8 cellular contexts compared by ENCODE assay signal in genomic region chr6:158290659-158291058, GRCh38. TPM values are rescaled to one million over a fixed set of nuclear protein-coding genes. Genes with fewer than 3 reads are reported as not detected.
DNase-seq lines count a peak whose midpoint lies in the region; ATAC-seq, FAIRE-seq and TF ChIP-seq lines count a peak whose summit lies in the region.

No MANE protein-coding gene starts in this region.

- intact Hi-C loops in sigmoid colon (cut with DNase I) = no loop called here

- H3K4me3 Mint-ChIP-seq in stimulated activated effector memory CD8-positive, alpha-beta T cell treated with anti-CD3 and anti-CD28 coated beads, Interleukin-12 subunit alpha, Interleukin-12 subunit beta, amount 100 ng/mL, for 72 hours = peak overlapping the region; percentile 78
- H3K4me3 Mint-ChIP-seq in mesothelial cell of epicardium = no peak overlapping the region

- no peak overlapping the region for H3K4me3 ChIP-seq in sigmoid colon

- no peaks in the 10 kb centered on the region for H3K36me3 Mint-ChIP-seq in stimulated activated effector memory CD8-positive, alpha-beta T cell treated with anti-CD3 and anti-CD28 coated beads, Interleukin-12 subunit alpha, Interleukin-12 subunit beta, amount 100 ng/mL, for 72 hours
- peaks cover 30% of the 10 kb centered on the region for H3K36me3 Mint-ChIP-seq in mesothelial cell of epicardium

- TF ChIP-seq EP300 in sigmoid colon (IDR thresholded peaks at IDR 0.05) = no peak

- no peak for TF ChIP-seq POLR2A in GM12891 (IDR thresholded peaks at IDR 0.05; ENCODE audit: low read depth, low read length)
- TF ChIP-seq POLR2A in sigmoid colon (IDR thresholded peaks at IDR 0.05) = no peak

- peaks cover 2% of the 10 kb centered on the region for H3K9me3 Mint-ChIP-seq in stimulated activated effector memory CD8-positive, alpha-beta T cell treated with anti-CD3 and anti-CD28 coated beads, Interleukin-12 subunit alpha, Interleukin-12 subunit beta, amount 100 ng/mL, for 72 hours
- peaks cover 14% of the 10 kb centered on the region for H3K9me3 Mint-ChIP-seq in mesothelial cell of epicardium

- H3K36me3 ChIP-seq in sigmoid colon = no peaks in the 10 kb centered on the region

- no peaks in the 10 kb centered on the region for H3K27me3 Mint-ChIP-seq in mesothelial cell of epicardium (ENCODE audit: low read depth)

- H3K4me1 ChIP-seq in sigmoid colon = peaks cover 0 to 21% (median 17%) of the 10 kb centered on the region in 4 donors

- H3K9me3 ChIP-seq in sigmoid colon = no peaks in the 10 kb centered on the region

- H3K27me3 ChIP-seq in sigmoid colon = no peaks in the 10 kb centered on the region

- H3K27ac ChIP-seq in sigmoid colon = no peak overlapping the region

- H3K4me1 Mint-ChIP-seq in stimulated activated effector memory CD8-positive, alpha-beta T cell treated with anti-CD3 and anti-CD28 coated beads, Interleukin-12 subunit alpha, Interleukin-12 subunit beta, amount 100 ng/mL, for 72 hours = peaks cover 56% of the 10 kb centered on the region
- peaks cover 8% of the 10 kb centered on the region for H3K4me1 Mint-ChIP-seq in mesothelial cell of epicardium

- peak; percentile 87 for FAIRE-seq in GM12891 (lab: Jason Lieb, UNC)

- WGBS in sigmoid colon, 2 donors = 28% methylated on average over 3 of the region's 3 CpGs

- peak; percentile 79 for ATAC-seq in HG02642 (IDR thresholded peaks at IDR 0.05; ENCODE audit: poor library complexity, unreplicated experiment)
- peak; percentile 100 for ATAC-seq in stimulated activated effector memory CD8-positive, alpha-beta T cell treated with anti-CD3 and anti-CD28 coated beads, Interleukin-12 subunit alpha, Interleukin-12 subunit beta, amount 100 ng/mL, for 72 hours

- DNase-seq in GM12891 (ENCODE audit: insufficient read length, low spot score) = peak; percentile 40
- DNase-seq in RPMI8226 = peak; percentile 86
- DNase-seq in central memory CD4-positive, alpha-beta T cell = peak; percentile 60
- peak; percentile 13 to 64 for DNase-seq in stimulated activated effector memory CD8-positive, alpha-beta T cell treated with anti-CD3 and anti-CD28 coated beads, Interleukin-12 subunit alpha, Interleukin-12 subunit beta, amount 100 ng/mL, for 72 hours (ENCODE audit: low spot score in 2 of 2)
- no peak for DNase-seq in T1000 (lab: John Stamatoyannopoulos, UW)
- DNase-seq in sigmoid colon = no peak
- no peak for DNase-seq in mesothelial cell of epicardium (ENCODE audit: low spot score in 2 of 2, unreplicated experiment in 2 of 2)

- TF ChIP-seq CTCF in sigmoid colon (IDR thresholded peaks at IDR 0.05) (no peak), mesothelial cell of epicardium (IDR thresholded peaks at IDR 0.05; ENCODE audit: unreplicated experiment) (no peak)

- H3K27ac Mint-ChIP-seq in stimulated activated effector memory CD8-positive, alpha-beta T cell treated with anti-CD3 and anti-CD28 coated beads, Interleukin-12 subunit alpha, Interleukin-12 subunit beta, amount 100 ng/mL, for 72 hours = peak overlapping the region; percentile 90
- no peak overlapping the region for H3K27ac Mint-ChIP-seq in mesothelial cell of epicardium

TF ChIP-seq in GM12891, 5 proteins besides CTCF, POLR2A, EP300 and RAD21:
- no peak for TF ChIP-seq POU2F2 (IDR thresholded peaks at IDR 0.05; ENCODE audit: low read depth, low read length)
- TF ChIP-seq POLR2AphosphoS5 (IDR thresholded peaks at IDR 0.05; ENCODE audit: low read depth, low read length) = no peak
- TF ChIP-seq TAF1 (IDR thresholded peaks at IDR 0.05; ENCODE audit: low read depth, low read length) = no peak
- no peak for TF ChIP-seq SPI1 (IDR thresholded peaks at IDR 0.05; ENCODE audit: low read depth, low read length)
- TF ChIP-seq PAX5 (IDR thresholded peaks at IDR 0.05; ENCODE audit: insufficient read depth, low read length, severe bottlenecking) = no peak

RNA-seq across cellular contexts. Expression of gene TULP4, which starts 21.6 kb away (rescaled TPM):
- 2.2 TPM for polyA plus RNA-seq in GM12891 (2012; ENCODE audit: low read depth, missing spikeins)
- total RNA-seq in sigmoid colon = 100 to 1,000 TPM in 3 of 4 donors, 10 to 100 TPM in 1; 98.7 to 142 (median 138) TPM
- polyA plus RNA-seq in sigmoid colon = 10 to 100 TPM in 1 of 3 donors, 1 to 10 TPM in 2; 2.4 to 14.2 (median 5.1) TPM
- 133 to 137 TPM (median 135 TPM) in 3 replicates for total RNA-seq in mesothelial cell of epicardium

Comparison
In these comparisons a context has a peak if more than half of its experiments do, and no peak if none do; other contexts are left out.
1. DNase-seq: peak in GM12891 (single experiment), RPMI8226 (single experiment), central memory CD4-positive, alpha-beta T cell (single experiment) and stimulated activated effector memory CD8-positive, alpha-beta T cell treated with anti-CD3 and anti-CD28 coated beads, Interleukin-12 subunit alpha, Interleukin-12 subunit beta, amount 100 ng/mL, for 72 hours (2 of 2); none in T1000 (single experiment), sigmoid colon (single experiment) and mesothelial cell of epicardium (0 of 2).